Comparison of ENCODE assay signal across 1 cellular context in genomic region chr20:62237772-62238568, GRCh38.
TF ChIP-seq lines count a peak whose summit lies in the region.

Gene OSBPL2, plus strand, starts transcription at chr20:62238521. Its CDS starts 17,664 bp downstream, at chr20:62256185.

TF ChIP-seq in K562, 482 proteins besides CTCF, POLR2A, EP300 and RAD21 (continues in another document):
- TF ChIP-seq MGA (IDR thresholded peaks at IDR 0.05) (no peak), ZBTB34 (CRISPR knock-in tag; IDR thresholded peaks at IDR 0.05) (no peak), CREB5 (CRISPR knock-in tag; IDR thresholded peaks at IDR 0.05) (no peak), DEAF1 (CRISPR knock-in tag; IDR thresholded peaks at IDR 0.05) (no peak), JUND (IDR thresholded peaks at IDR 0.05; ENCODE audit: borderline replicate concordance, low read depth, low read length) (peak; percentile 47), JUND (tag; IDR thresholded peaks at IDR 0.05; ENCODE audit: borderline replicate concordance, low read depth, low read length) (no peak; the same call in 2 of the 3 replicates), HDAC3 (IDR thresholded peaks at IDR 0.05; ENCODE audit: borderline replicate concordance, partially characterized antibody) (no peak), ZNF589 (CRISPR knock-in tag; IDR thresholded peaks at IDR 0.05; ENCODE audit: low read depth) (no peak), KAT8 (IDR thresholded peaks at IDR 0.05; ENCODE audit: low read depth) (no peak), SMAD1 (IDR thresholded peaks at IDR 0.05; ENCODE audit: low read depth, low read length, partially characterized antibody) (no peak), ZFP30 (CRISPR knock-in tag; IDR thresholded peaks at IDR 0.05; ENCODE audit: borderline replicate concordance) (no peak), RB1 (IDR thresholded peaks at IDR 0.05; ENCODE audit: low read depth) (peak; percentile 69), MTA3 (IDR thresholded peaks at IDR 0.05; ENCODE audit: borderline replicate concordance) (peak; percentile 41; the same call in 1 of the 2 replicates), TFE3 (CRISPR knock-in tag; IDR thresholded peaks at IDR 0.05) (no peak), ZNF764 (CRISPR knock-in tag; IDR thresholded peaks at IDR 0.05; ENCODE audit: low read depth) (no peak), STAT5A (IDR thresholded peaks at IDR 0.05; ENCODE audit: borderline replicate concordance, low read length) (no peak), NUFIP1 (IDR thresholded peaks at IDR 0.05; ENCODE audit: partially characterized antibody) (no peak), ATF1 (CRISPR knock-in tag; IDR thresholded peaks at IDR 0.05) (no peak), ATF1 (tag; IDR thresholded peaks at IDR 0.05) (peak; percentile 92), CLOCK (CRISPR knock-in tag; IDR thresholded peaks at IDR 0.05; ENCODE audit: borderline replicate concordance) (no peak), TCFL5 (CRISPR knock-in tag; conservative IDR thresholded peaks at IDR 0.05) (no peak), RNF219 (CRISPR knock-in tag; IDR thresholded peaks at IDR 0.05) (no peak), PPARD (CRISPR knock-in tag; IDR thresholded peaks at IDR 0.05) (no peak), BDP1 (IDR thresholded peaks at IDR 0.05; ENCODE audit: insufficient read depth, insufficient read length) (no peak), POLR2G (IDR thresholded peaks at IDR 0.05; ENCODE audit: low read depth, low read length) (peak; percentile 67; the same call in 1 of the 2 replicates), ZNF282 (CRISPR knock-in tag; IDR thresholded peaks at IDR 0.05) (no peak), LCOR (CRISPR knock-in tag; IDR thresholded peaks at IDR 0.05) (no peak), DPF2 (IDR thresholded peaks at IDR 0.05) (0 out of 2 replicates have a peak, but pooled peaks have one; percentile 27), MBD1 (CRISPR knock-in tag; IDR thresholded peaks at IDR 0.05) (no peak), MCM3 (IDR thresholded peaks at IDR 0.05) (no peak), TAF7 (tag; IDR thresholded peaks at IDR 0.05) (no peak), RBM25 (IDR thresholded peaks at IDR 0.05; ENCODE audit: low read depth, low read length, severe bottlenecking) (peak; percentile 100), SRSF1 (IDR thresholded peaks at IDR 0.05; ENCODE audit: low read depth, low read length) (no peak), CXXC5 (CRISPR knock-in tag; IDR thresholded peaks at IDR 0.05) (peak; percentile 96), HDAC6 (IDR thresholded peaks at IDR 0.05; ENCODE audit: low read depth, low read length) (no peak)
